18 cellular contexts compared by ENCODE assay signal in genomic region chr6:11288065-11288464, GRCh38. TPM values are rescaled to one million over a fixed set of nuclear protein-coding genes. Genes with fewer than 3 reads are reported as not detected.
A peak's percentile ranks its signal among the peaks of the same experiment; 100 is the strongest.
DNase-seq lines count a peak whose midpoint lies in the region; ATAC-seq and TF ChIP-seq lines count a peak whose summit lies in the region.
"Had no signal": no experiment of that assay in that cellular context is flagged by ENCODE, and none has a peak within 500 bp of the region (broad histone marks: within the 10 kb centered on the region; RNA-seq: fewer than 3 reads in every experiment).

No MANE protein-coding gene starts in this region.

- peak in 1 of 2 donors; percentile 45 for TF ChIP-seq POLR2A in sigmoid colon (IDR thresholded peaks at IDR 0.05)

- no peak overlapping the region for H3K27ac Mint-ChIP-seq in stimulated activated memory B cell treated with anti-CD40 and anti-IgM and Interleukin-4, amounts not matched to agents 10 μg/mL and 1 μg/mL and 100 μg/mL, for 72 hours
- H3K27ac Mint-ChIP-seq: activated naive CD4-positive, alpha-beta T cell treated with anti-CD3 and anti-CD28 coated beads, Interleukin-2, amount 10 ng/mL, durations not matched to agents 7 days and 5 days; activated T-cell treated with anti-CD3 and anti-CD28 coated beads, Interleukin-2, amount 50 U/mL, for 24 hours had no signal

- H3K9me3 ChIP-seq in sigmoid colon, result no peaks in the 10 kb centered on the region

- 23 to 71% methylated on average over 7 of the region's 7 CpGs for WGBS in sigmoid colon, 2 donors

- H3K4me1 Mint-ChIP-seq in stimulated activated memory B cell treated with anti-CD40 and anti-IgM and Interleukin-4, amounts not matched to agents 10 μg/mL and 1 μg/mL and 100 μg/mL, for 72 hours, result no peaks in the 10 kb centered on the region

- TF ChIP-seq EP300 in sigmoid colon (IDR thresholded peaks at IDR 0.05), result peak; percentile 84 to 99 (median 94)

- peaks cover 0 to 30% (median 8%) of the 10 kb centered on the region in 4 donors for H3K4me1 ChIP-seq in sigmoid colon

- intact Hi-C loops in sigmoid colon (cut with DNase I), result no loop called here
- intact Hi-C loops in sciatic nerve (cut with DNase I), result no loop called here

- peaks cover 44% of the 10 kb centered on the region for H3K36me3 Mint-ChIP-seq in stimulated activated memory B cell treated with anti-CD40 and anti-IgM and Interleukin-4, amounts not matched to agents 10 μg/mL and 1 μg/mL and 100 μg/mL, for 72 hours

- H3K9me3 Mint-ChIP-seq in stimulated activated memory B cell treated with anti-CD40 and anti-IgM and Interleukin-4, amounts not matched to agents 10 μg/mL and 1 μg/mL and 100 μg/mL, for 72 hours, result peaks cover 9% of the 10 kb centered on the region
- H3K9me3 Mint-ChIP-seq: activated T-cell treated with anti-CD3 and anti-CD28 coated beads, Interleukin-2, amount 50 U/mL, for 24 hours had no signal

- H3K4me3 ChIP-seq in fibroblast of villous mesenchyme (ENCODE audit: low read depth, low read length) (no peak overlapping the region), sigmoid colon (no peak overlapping the region)
- H3K4me3 ChIP-seq: coronary artery, skin epidermis had no signal

- H3K4me3 Mint-ChIP-seq in stimulated activated memory B cell treated with anti-CD40 and anti-IgM and Interleukin-4, amounts not matched to agents 10 μg/mL and 1 μg/mL and 100 μg/mL, for 72 hours, result no peak overlapping the region
- H3K4me3 Mint-ChIP-seq: activated naive CD4-positive, alpha-beta T cell treated with anti-CD3 and anti-CD28 coated beads, Interleukin-2, amount 10 ng/mL, durations not matched to agents 7 days and 5 days; activated T-cell treated with anti-CD3 and anti-CD28 coated beads, Interleukin-2, amount 50 U/mL, for 24 hours; naive B cell had no signal

- no peak for ATAC-seq in sciatic nerve
- ATAC-seq in stimulated activated memory B cell treated with anti-CD40 and anti-IgM and Interleukin-4, amounts not matched to agents 10 μg/mL and 1 μg/mL and 100 μg/mL, for 72 hours, result no peak
- ATAC-seq: Right ventricle myocardium inferior had no signal

- peak overlapping the region in 3 of 4 donors; percentile 57 to 78 (median 62) for H3K27ac ChIP-seq in sigmoid colon
- H3K27ac ChIP-seq: coronary artery, skin epidermis had no signal

- H3K27me3 ChIP-seq in sigmoid colon, result no peaks in the 10 kb centered on the region

- H3K27me3 Mint-ChIP-seq in stimulated activated memory B cell treated with anti-CD40 and anti-IgM and Interleukin-4, amounts not matched to agents 10 μg/mL and 1 μg/mL and 100 μg/mL, for 72 hours, result no peaks in the 10 kb centered on the region
- H3K27me3 Mint-ChIP-seq: activated naive CD4-positive, alpha-beta T cell treated with anti-CD3 and anti-CD28 coated beads, Interleukin-2, amount 10 ng/mL, durations not matched to agents 7 days and 5 days; activated T-cell treated with anti-CD3 and anti-CD28 coated beads, Interleukin-2, amount 50 U/mL, for 24 hours; naive B cell had no signal

- no peak for TF ChIP-seq CTCF in fibroblast of villous mesenchyme (IDR thresholded peaks at IDR 0.05; ENCODE audit: insufficient read depth, low read depth, low read length)
- TF ChIP-seq CTCF in sigmoid colon (IDR thresholded peaks at IDR 0.05), result no peak

- DNase-seq in DMS79 (lab: John Stamatoyannopoulos, UW) (peak; percentile 50), NCI-H2196 (lab: John Stamatoyannopoulos, UW; ENCODE audit: unreplicated experiment) (peak; percentile 74), fibroblast of villous mesenchyme (ENCODE audit: low read depth) (peak; percentile 31), sigmoid colon (peak; percentile 92), NCI-H1930 (lab: John Stamatoyannopoulos, UW) (no peak), sciatic nerve (ENCODE audit: low spot score) (no peak)
- no peak for DNase-seq in activated naive CD4-positive, alpha-beta T cell treated with anti-CD3 and anti-CD28 coated beads, Interleukin-2, amount 50 U/mL, for 16 hours
- DNase-seq: activated CD4-positive, alpha-beta T cell treated with anti-CD3 and anti-CD28 coated beads, Interleukin-2, amount 50 U/mL, for 48 hours; activated naive CD4-positive, alpha-beta T cell treated with anti-CD3 and anti-CD28 coated beads, Interleukin-2, amount 10 ng/mL, durations not matched to agents 7 days and 5 days; activated T-cell treated with anti-CD3 and anti-CD28 coated beads, Interleukin-2, amount 50 U/mL, for 24 hours; foreskin fibroblast; naive B cell; NCI-H226; T-helper 1 cell had no signal

- H3K36me3 ChIP-seq in sigmoid colon, result no peaks in the 10 kb centered on the region

RNA-seq across cellular contexts. Expression of gene NEDD9, which starts 55.6 kb away (rescaled TPM):
- total RNA-seq in fibroblast of villous mesenchyme (27.1 and 29.8 TPM in 2 replicates), sigmoid colon (10 to 100 TPM; 13.8 to 21.4 (median 20.0) TPM), sciatic nerve (55.4 TPM)
- 10 to 100 TPM; 20.5 to 42.5 (median 23.4) TPM for polyA plus RNA-seq in sigmoid colon

Comparison
In these comparisons a context has a peak if more than half of its experiments do, and no peak if none do; other contexts are left out.
1. DNase-seq: peak in DMS79 (single experiment), NCI-H2196 (single experiment), fibroblast of villous mesenchyme (single experiment) and sigmoid colon (single experiment); none in NCI-H1930 (0 of 2), sciatic nerve (single experiment) and activated naive CD4-positive, alpha-beta T cell treated with anti-CD3 and anti-CD28 coated beads, Interleukin-2, amount 50 U/mL, for 16 hours (single experiment).